ENCODE assay signal across 1 cellular context in genomic region chr11:319465-320273, GRCh38.
A peak's percentile ranks its signal among the peaks of the same experiment; 100 is the strongest.
TF ChIP-seq lines count a peak whose summit lies in the region.

No MANE protein-coding gene starts in this region.

TF ChIP-seq in HCT116, 20 proteins besides CTCF, POLR2A, EP300 and RAD21:
- TF ChIP-seq ZFX (IDR thresholded peaks at IDR 0.05) (peak; percentile 71; the same call in 1 of the 2 replicates), MAX (IDR thresholded peaks at IDR 0.05) (0 out of 2 replicates have a peak, but pooled peaks have one; percentile 23)
